ENCODE assay signal across 1 cellular context in genomic region chr11:96122601-96123044, GRCh38.
TF ChIP-seq lines count a peak whose summit lies in the region.

No MANE protein-coding gene starts in this region.

TF ChIP-seq in HEK293, 187 proteins besides CTCF, POLR2A, EP300 and RAD21 (continued from another document):
- peak; percentile 51; the same call in 1 of the 2 replicates for TF ChIP-seq PRDM6 (tag by site-specific recombination; IDR thresholded peaks at IDR 0.05)
- TF ChIP-seq ZNF623 (tag by site-specific recombination; IDR thresholded peaks at IDR 0.05): no peak
- TF ChIP-seq ZNF629 (tag by site-specific recombination; IDR thresholded peaks at IDR 0.05): peak; percentile 44; the same call in 1 of the 2 replicates
- TF ChIP-seq ZNF843 (tag by site-specific recombination; IDR thresholded peaks at IDR 0.05): peak; percentile 25; the same call in 1 of the 2 replicates
- TF ChIP-seq HOXA7 (CRISPR knock-in tag; IDR thresholded peaks at IDR 0.05; ENCODE audit: borderline replicate concordance): no peak
- TF ChIP-seq, protein P1, sequence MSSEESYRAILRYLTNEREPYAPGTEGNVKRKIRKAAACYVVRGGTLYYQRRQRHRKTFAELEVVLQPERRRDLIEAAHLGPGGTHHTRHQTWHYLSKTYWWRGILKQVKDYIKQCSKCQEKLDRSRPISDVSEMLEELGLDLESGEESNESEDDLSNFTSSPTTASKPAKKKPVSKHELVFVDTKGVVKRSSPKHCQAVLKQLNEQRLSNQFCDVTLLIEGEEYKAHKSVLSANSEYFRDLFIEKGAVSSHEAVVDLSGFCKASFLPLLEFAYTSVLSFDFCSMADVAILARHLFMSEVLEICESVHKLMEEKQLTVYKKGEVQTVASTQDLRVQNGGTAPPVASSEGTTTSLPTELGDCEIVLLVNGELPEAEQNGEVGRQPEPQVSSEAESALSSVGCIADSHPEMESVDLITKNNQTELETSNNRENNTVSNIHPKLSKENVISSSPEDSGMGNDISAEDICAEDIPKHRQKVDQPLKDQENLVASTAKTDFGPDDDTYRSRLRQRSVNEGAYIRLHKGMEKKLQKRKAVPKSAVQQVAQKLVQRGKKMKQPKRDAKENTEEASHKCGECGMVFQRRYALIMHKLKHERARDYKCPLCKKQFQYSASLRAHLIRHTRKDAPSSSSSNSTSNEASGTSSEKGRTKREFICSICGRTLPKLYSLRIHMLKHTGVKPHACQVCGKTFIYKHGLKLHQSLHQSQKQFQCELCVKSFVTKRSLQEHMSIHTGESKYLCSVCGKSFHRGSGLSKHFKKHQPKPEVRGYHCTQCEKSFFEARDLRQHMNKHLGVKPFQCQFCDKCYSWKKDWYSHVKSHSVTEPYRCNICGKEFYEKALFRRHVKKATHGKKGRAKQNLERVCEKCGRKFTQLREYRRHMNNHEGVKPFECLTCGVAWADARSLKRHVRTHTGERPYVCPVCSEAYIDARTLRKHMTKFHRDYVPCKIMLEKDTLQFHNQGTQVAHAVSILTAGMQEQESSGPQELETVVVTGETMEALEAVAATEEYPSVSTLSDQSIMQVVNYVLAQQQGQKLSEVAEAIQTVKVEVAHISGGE (tag by site-specific recombination; conservative IDR thresholded peaks at IDR 0.05; ENCODE audit: low read depth): no peak
